In the genomic region with DNA sequence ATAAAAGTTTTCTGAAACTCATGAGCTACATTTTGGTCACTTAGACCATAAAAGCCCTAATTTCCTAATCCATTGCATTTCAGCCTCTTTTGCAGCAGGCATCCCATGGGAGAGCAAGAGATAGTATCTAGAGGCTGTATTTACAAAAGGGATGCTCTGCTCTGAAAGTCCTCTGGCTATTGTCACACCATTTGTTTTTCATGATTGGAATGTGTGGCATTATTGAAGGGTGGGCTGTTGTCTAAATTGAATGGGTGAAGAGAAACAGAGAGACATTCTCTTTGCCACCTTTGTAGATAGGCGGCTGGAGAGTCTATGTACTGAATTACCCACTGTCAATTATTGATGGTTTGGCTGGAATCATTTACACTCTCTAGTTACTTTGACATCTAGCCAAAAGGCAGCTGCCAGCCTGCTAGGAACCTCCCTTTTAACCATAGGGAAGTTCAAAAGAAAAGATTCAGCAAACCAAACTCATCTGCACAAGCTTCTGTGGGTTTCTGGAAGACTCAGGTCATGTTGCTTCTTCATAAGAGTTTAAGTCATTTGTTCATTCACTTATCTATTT, we compare ENCODE assay signal across 15 cellular contexts.
"Had no signal": no experiment of that assay in that cellular context is flagged by ENCODE, and none has a peak within 500 bp of the region (broad histone marks: within the 10 kb centered on the region; RNA-seq: fewer than 3 reads in every experiment).

No MANE protein-coding gene starts in this region.

- ATAC-seq: activated CD8-positive, alpha-beta memory T cell treated with anti-CD3 and anti-CD28 coated beads, Interleukin-2, amount 10 ng/mL, durations not matched to agents 7 days and 5 days; activated naive CD4-positive, alpha-beta T cell treated with anti-CD3 and anti-CD28 coated beads, Interleukin-2, amount 50 U/mL, for 72 hours; left lung; stimulated activated memory B cell treated with anti-CD40 and anti-IgM and Interleukin-4, amounts not matched to agents 10 μg/mL and 1 μg/mL and 100 μg/mL, for 72 hours had no signal

- H3K36me3 ChIP-seq: left lung, transverse colon had no signal

- H3K27me3 ChIP-seq: left lung, transverse colon had no signal

- H3K27ac ChIP-seq: left lung, skin epidermis, transverse colon had no signal

- H3K4me3 ChIP-seq: left lung, skin epidermis, transverse colon had no signal

- H3K4me1 ChIP-seq: left lung, transverse colon had no signal

- H3K9me3 ChIP-seq: transverse colon had no signal

- DNase-seq: activated CD4-positive, alpha-beta T cell treated with anti-CD3 and anti-CD28 coated beads for 1 hour; activated CD4-positive, alpha-beta T cell treated with anti-CD3 and anti-CD28 coated beads, Interleukin-2, amount 50 U/mL, for 48 hours; activated CD8-positive, alpha-beta memory T cell treated with anti-CD3 and anti-CD28 coated beads, Interleukin-2, amount 10 ng/mL, durations not matched to agents 7 days and 5 days; activated effector memory CD4-positive, alpha-beta T cell treated with Interleukin-2 at 50 U/mL for 16 hours; activated T-cell treated with anti-CD3 and anti-CD28 coated beads, Interleukin-2, amount 50 U/mL, for 24 hours; amygdala; cerebellar nuclear complex; erythroblast; hippocampal formation; left lung; T-helper 9 cell; transverse colon had no signal
